1 cellular context compared by ENCODE assay signal in the genomic region with DNA sequence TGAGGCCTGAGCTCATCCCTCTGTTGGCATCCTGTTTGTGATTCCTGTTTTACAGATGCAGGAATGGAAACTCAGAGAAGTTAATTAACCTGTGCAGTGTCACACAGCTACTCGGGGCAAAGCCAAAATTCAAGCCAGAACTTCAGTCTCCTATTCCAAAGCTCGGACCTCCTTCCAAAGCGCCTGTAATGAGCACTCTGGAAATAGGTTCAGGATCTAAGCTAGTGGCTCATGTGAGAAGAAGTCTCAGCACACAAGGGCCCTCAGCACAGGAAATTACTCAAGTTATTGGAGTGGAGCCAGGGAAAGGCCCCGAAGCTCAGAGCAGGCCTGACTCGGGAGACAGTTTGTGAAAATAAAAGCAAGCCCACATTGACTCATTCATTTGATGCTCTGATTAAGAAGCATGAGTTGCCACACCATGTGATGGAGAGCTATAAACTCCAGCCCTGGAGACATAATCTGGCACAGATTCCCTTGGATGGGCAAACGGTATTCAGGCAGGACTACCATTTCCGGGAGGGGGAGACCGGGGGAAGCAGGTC.
TF ChIP-seq lines count a peak whose summit lies in the region.

No MANE protein-coding gene starts in this region.

TF ChIP-seq in HEK293, 187 proteins besides CTCF, POLR2A, EP300 and RAD21 (continued from another document and continues in another):
- TF ChIP-seq, protein P1, sequence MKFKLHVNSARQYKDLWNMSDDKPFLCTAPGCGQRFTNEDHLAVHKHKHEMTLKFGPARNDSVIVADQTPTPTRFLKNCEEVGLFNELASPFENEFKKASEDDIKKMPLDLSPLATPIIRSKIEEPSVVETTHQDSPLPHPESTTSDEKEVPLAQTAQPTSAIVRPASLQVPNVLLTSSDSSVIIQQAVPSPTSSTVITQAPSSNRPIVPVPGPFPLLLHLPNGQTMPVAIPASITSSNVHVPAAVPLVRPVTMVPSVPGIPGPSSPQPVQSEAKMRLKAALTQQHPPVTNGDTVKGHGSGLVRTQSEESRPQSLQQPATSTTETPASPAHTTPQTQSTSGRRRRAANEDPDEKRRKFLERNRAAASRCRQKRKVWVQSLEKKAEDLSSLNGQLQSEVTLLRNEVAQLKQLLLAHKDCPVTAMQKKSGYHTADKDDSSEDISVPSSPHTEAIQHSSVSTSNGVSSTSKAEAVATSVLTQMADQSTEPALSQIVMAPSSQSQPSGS (tag by site-specific recombination; IDR thresholded peaks at IDR 0.05; ENCODE audit: low read depth), result no peak
- TF ChIP-seq ZNF114 (tag by site-specific recombination; IDR thresholded peaks at IDR 0.05) (no peak), ZNF121 (tag by site-specific recombination; IDR thresholded peaks at IDR 0.05) (no peak), ZNF48 (tag by site-specific recombination; IDR thresholded peaks at IDR 0.05) (no peak), ZNF19 (tag by site-specific recombination; IDR thresholded peaks at IDR 0.05; ENCODE audit: low read depth) (no peak), ZNF501 (tag by site-specific recombination; IDR thresholded peaks at IDR 0.05) (peak; percentile 86), ZNF416 (tag by site-specific recombination; IDR thresholded peaks at IDR 0.05) (no peak), ZNF561 (tag by site-specific recombination; IDR thresholded peaks at IDR 0.05; ENCODE audit: borderline replicate concordance) (peak; percentile 65; the same call in 1 of the 2 replicates), MYNN (tag by site-specific recombination; IDR thresholded peaks at IDR 0.05; ENCODE audit: borderline replicate concordance) (peak; percentile 98), SETDB1 (IDR thresholded peaks at IDR 0.05; ENCODE audit: insufficient read length, low read length) (no peak), ZNF433 (tag by site-specific recombination; IDR thresholded peaks at IDR 0.05; ENCODE audit: low read depth) (no peak), MZF1 (tag by site-specific recombination; IDR thresholded peaks at IDR 0.05; ENCODE audit: borderline replicate concordance) (no peak; the same call in 1 of the 2 replicates), ZNF175 (tag by site-specific recombination; IDR thresholded peaks at IDR 0.05) (no peak), ZNF621 (tag by site-specific recombination; IDR thresholded peaks at IDR 0.05) (no peak), SCRT2 (tag by site-specific recombination; IDR thresholded peaks at IDR 0.05) (peak; percentile 75), ZNF658 (tag by site-specific recombination; IDR thresholded peaks at IDR 0.05) (no peak), ZBTB17 (tag by site-specific recombination; IDR thresholded peaks at IDR 0.05) (peak; percentile 99), ZNF202 (tag by site-specific recombination; IDR thresholded peaks at IDR 0.05; ENCODE audit: borderline replicate concordance) (no peak), YY1 (tag by site-specific recombination; IDR thresholded peaks at IDR 0.05) (no peak), ZNF623 (tag by site-specific recombination; IDR thresholded peaks at IDR 0.05) (no peak), GLIS2 (tag by site-specific recombination; IDR thresholded peaks at IDR 0.05) (no peak), ZNF214 (tag by site-specific recombination; IDR thresholded peaks at IDR 0.05; ENCODE audit: borderline replicate concordance) (no peak), ZFHX2 (tag by site-specific recombination; conservative IDR thresholded peaks at IDR 0.05) (no peak), ZNF777 (tag by site-specific recombination; IDR thresholded peaks at IDR 0.05; ENCODE audit: borderline replicate concordance) (no peak), ZNF600 (tag by site-specific recombination; IDR thresholded peaks at IDR 0.05) (peak; percentile 99), EGR2 (tag by site-specific recombination; IDR thresholded peaks at IDR 0.05; ENCODE audit: low read depth) (no peak), TRIM28 (IDR thresholded peaks at IDR 0.05; ENCODE audit: borderline replicate concordance, low read length) (peak; percentile 88), HOXC10 (CRISPR knock-in tag; IDR thresholded peaks at IDR 0.05) (no peak), HOXA7 (CRISPR knock-in tag; IDR thresholded peaks at IDR 0.05; ENCODE audit: borderline replicate concordance) (no peak)
- TF ChIP-seq, protein P2, sequence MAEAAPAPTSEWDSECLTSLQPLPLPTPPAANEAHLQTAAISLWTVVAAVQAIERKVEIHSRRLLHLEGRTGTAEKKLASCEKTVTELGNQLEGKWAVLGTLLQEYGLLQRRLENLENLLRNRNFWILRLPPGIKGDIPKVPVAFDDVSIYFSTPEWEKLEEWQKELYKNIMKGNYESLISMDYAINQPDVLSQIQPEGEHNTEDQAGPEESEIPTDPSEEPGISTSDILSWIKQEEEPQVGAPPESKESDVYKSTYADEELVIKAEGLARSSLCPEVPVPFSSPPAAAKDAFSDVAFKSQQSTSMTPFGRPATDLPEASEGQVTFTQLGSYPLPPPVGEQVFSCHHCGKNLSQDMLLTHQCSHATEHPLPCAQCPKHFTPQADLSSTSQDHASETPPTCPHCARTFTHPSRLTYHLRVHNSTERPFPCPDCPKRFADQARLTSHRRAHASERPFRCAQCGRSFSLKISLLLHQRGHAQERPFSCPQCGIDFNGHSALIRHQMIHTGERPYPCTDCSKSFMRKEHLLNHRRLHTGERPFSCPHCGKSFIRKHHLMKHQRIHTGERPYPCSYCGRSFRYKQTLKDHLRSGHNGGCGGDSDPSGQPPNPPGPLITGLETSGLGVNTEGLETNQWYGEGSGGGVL (tag by site-specific recombination; IDR thresholded peaks at IDR 0.05), result peak; percentile 60; the same call in 1 of the 2 replicates
- TF ChIP-seq, protein P3, sequence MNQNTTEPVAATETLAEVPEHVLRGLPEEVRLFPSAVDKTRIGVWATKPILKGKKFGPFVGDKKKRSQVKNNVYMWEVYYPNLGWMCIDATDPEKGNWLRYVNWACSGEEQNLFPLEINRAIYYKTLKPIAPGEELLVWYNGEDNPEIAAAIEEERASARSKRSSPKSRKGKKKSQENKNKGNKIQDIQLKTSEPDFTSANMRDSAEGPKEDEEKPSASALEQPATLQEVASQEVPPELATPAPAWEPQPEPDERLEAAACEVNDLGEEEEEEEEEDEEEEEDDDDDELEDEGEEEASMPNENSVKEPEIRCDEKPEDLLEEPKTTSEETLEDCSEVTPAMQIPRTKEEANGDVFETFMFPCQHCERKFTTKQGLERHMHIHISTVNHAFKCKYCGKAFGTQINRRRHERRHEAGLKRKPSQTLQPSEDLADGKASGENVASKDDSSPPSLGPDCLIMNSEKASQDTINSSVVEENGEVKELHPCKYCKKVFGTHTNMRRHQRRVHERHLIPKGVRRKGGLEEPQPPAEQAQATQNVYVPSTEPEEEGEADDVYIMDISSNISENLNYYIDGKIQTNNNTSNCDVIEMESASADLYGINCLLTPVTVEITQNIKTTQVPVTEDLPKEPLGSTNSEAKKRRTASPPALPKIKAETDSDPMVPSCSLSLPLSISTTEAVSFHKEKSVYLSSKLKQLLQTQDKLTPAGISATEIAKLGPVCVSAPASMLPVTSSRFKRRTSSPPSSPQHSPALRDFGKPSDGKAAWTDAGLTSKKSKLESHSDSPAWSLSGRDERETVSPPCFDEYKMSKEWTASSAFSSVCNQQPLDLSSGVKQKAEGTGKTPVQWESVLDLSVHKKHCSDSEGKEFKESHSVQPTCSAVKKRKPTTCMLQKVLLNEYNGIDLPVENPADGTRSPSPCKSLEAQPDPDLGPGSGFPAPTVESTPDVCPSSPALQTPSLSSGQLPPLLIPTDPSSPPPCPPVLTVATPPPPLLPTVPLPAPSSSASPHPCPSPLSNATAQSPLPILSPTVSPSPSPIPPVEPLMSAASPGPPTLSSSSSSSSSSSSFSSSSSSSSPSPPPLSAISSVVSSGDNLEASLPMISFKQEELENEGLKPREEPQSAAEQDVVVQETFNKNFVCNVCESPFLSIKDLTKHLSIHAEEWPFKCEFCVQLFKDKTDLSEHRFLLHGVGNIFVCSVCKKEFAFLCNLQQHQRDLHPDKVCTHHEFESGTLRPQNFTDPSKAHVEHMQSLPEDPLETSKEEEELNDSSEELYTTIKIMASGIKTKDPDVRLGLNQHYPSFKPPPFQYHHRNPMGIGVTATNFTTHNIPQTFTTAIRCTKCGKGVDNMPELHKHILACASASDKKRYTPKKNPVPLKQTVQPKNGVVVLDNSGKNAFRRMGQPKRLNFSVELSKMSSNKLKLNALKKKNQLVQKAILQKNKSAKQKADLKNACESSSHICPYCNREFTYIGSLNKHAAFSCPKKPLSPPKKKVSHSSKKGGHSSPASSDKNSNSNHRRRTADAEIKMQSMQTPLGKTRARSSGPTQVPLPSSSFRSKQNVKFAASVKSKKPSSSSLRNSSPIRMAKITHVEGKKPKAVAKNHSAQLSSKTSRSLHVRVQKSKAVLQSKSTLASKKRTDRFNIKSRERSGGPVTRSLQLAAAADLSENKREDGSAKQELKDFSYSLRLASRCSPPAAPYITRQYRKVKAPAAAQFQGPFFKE (tag by site-specific recombination; IDR thresholded peaks at IDR 0.05; ENCODE audit: borderline replicate concordance), result no peak
- TF ChIP-seq, protein P4, sequence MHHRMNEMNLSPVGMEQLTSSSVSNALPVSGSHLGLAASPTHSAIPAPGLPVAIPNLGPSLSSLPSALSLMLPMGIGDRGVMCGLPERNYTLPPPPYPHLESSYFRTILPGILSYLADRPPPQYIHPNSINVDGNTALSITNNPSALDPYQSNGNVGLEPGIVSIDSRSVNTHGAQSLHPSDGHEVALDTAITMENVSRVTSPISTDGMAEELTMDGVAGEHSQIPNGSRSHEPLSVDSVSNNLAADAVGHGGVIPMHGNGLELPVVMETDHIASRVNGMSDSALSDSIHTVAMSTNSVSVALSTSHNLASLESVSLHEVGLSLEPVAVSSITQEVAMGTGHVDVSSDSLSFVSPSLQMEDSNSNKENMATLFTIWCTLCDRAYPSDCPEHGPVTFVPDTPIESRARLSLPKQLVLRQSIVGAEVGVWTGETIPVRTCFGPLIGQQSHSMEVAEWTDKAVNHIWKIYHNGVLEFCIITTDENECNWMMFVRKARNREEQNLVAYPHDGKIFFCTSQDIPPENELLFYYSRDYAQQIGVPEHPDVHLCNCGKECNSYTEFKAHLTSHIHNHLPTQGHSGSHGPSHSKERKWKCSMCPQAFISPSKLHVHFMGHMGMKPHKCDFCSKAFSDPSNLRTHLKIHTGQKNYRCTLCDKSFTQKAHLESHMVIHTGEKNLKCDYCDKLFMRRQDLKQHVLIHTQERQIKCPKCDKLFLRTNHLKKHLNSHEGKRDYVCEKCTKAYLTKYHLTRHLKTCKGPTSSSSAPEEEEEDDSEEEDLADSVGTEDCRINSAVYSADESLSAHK (tag by site-specific recombination; IDR thresholded peaks at IDR 0.05), result no peak
- TF ChIP-seq, protein P5, sequence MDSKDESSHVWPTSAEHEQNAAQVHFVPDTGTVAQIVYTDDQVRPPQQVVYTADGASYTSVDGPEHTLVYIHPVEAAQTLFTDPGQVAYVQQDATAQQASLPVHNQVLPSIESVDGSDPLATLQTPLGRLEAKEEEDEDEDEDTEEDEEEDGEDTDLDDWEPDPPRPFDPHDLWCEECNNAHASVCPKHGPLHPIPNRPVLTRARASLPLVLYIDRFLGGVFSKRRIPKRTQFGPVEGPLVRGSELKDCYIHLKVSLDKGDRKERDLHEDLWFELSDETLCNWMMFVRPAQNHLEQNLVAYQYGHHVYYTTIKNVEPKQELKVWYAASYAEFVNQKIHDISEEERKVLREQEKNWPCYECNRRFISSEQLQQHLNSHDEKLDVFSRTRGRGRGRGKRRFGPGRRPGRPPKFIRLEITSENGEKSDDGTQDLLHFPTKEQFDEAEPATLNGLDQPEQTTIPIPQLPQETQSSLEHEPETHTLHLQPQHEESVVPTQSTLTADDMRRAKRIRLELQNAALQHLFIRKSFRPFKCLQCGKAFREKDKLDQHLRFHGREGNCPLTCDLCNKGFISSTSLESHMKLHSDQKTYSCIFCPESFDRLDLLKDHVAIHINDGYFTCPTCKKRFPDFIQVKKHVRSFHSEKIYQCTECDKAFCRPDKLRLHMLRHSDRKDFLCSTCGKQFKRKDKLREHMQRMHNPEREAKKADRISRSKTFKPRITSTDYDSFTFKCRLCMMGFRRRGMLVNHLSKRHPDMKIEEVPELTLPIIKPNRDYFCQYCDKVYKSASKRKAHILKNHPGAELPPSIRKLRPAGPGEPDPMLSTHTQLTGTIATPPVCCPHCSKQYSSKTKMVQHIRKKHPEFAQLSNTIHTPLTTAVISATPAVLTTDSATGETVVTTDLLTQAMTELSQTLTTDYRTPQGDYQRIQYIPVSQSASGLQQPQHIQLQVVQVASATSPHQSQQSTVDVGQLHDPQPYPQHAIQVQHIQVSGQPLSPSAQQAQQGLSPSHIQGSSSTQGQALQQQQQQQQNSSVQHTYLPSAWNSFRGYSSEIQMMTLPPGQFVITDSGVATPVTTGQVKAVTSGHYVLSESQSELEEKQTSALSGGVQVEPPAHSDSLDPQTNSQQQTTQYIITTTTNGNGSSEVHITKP (tag by site-specific recombination; IDR thresholded peaks at IDR 0.05), result peak; percentile 86
- TF ChIP-seq, protein P6, sequence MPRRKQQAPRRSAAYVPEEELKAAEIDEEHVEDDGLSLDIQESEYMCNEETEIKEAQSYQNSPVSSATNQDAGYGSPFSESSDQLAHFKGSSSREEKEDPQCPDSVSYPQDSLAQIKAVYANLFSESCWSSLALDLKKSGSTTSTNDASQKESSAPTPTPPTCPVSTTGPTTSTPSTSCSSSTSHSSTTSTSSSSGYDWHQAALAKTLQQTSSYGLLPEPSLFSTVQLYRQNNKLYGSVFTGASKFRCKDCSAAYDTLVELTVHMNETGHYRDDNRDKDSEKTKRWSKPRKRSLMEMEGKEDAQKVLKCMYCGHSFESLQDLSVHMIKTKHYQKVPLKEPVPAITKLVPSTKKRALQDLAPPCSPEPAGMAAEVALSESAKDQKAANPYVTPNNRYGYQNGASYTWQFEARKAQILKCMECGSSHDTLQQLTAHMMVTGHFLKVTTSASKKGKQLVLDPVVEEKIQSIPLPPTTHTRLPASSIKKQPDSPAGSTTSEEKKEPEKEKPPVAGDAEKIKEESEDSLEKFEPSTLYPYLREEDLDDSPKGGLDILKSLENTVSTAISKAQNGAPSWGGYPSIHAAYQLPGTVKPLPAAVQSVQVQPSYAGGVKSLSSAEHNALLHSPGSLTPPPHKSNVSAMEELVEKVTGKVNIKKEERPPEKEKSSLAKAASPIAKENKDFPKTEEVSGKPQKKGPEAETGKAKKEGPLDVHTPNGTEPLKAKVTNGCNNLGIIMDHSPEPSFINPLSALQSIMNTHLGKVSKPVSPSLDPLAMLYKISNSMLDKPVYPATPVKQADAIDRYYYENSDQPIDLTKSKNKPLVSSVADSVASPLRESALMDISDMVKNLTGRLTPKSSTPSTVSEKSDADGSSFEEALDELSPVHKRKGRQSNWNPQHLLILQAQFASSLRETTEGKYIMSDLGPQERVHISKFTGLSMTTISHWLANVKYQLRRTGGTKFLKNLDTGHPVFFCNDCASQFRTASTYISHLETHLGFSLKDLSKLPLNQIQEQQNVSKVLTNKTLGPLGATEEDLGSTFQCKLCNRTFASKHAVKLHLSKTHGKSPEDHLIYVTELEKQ (tag by site-specific recombination; IDR thresholded peaks at IDR 0.05; ENCODE audit: borderline replicate concordance), result peak; percentile 95; the same call in 1 of the 2 replicates
- TF ChIP-seq, protein P7, sequence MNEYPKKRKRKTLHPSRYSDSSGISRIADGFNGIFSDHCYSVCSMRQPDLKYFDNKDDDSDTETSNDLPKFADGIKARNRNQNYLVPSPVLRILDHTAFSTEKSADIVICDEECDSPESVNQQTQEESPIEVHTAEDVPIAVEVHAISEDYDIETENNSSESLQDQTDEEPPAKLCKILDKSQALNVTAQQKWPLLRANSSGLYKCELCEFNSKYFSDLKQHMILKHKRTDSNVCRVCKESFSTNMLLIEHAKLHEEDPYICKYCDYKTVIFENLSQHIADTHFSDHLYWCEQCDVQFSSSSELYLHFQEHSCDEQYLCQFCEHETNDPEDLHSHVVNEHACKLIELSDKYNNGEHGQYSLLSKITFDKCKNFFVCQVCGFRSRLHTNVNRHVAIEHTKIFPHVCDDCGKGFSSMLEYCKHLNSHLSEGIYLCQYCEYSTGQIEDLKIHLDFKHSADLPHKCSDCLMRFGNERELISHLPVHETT (tag by site-specific recombination; IDR thresholded peaks at IDR 0.05), result peak; percentile 93
